7 cellular contexts compared by ENCODE assay signal in genomic region chr3:139935866-139936817, GRCh38. TPM values are rescaled to one million over a fixed set of nuclear protein-coding genes. Genes with fewer than 3 reads are reported as not detected.
DNase-seq lines count a peak whose midpoint lies in the region; ATAC-seq and TF ChIP-seq lines count a peak whose summit lies in the region.

No MANE protein-coding gene starts in this region.

- H2AFZ ChIP-seq in GM23338, result no peak overlapping the region; the same call in 1 of the 2 replicates

- H3K9me3 ChIP-seq in SJCRH30 (replicated peaks), result no peaks in the 10 kb centered on the region

- no peaks in the 10 kb centered on the region for H3K9me2 ChIP-seq in GM23338 (ENCODE audit: insufficient read depth)

- H3K27me3 ChIP-seq in GM23338 (ENCODE audit: insufficient read depth) (peaks cover 37% of the 10 kb centered on the region), SJCRH30 (peaks cover 3% of the 10 kb centered on the region; the same call in 1 of the 2 replicates)

- H3K79me2 ChIP-seq in GM23338 (replicated peaks; ENCODE audit: insufficient read depth), result no peaks in the 10 kb centered on the region

- DNase-seq in GM23338 (ENCODE audit: low spot score) (peak; percentile 71), SJCRH30 (peak; percentile 53 to 62), RKO (ENCODE audit: low spot score) (no peak)

- ATAC-seq in GM23338 (peak; percentile 25), HG02870 (IDR thresholded peaks at IDR 0.05; ENCODE audit: unreplicated experiment) (no peak), HG02588 (IDR thresholded peaks at IDR 0.05; ENCODE audit: unreplicated experiment) (no peak)

- TF ChIP-seq CTCF in GM23338 (conservative IDR thresholded peaks at IDR 0.05; ENCODE audit: low read depth in 2 of 2), result no peak

- H3K27ac Mint-ChIP-seq in GM23338, result no peak overlapping the region

- no peaks in the 10 kb centered on the region for H3K9me3 Mint-ChIP-seq in GM23338

- H3K27ac ChIP-seq in GM23338 (ENCODE audit: low read depth) (no peak overlapping the region), SJCRH30 (peak overlapping the region; percentile 1; the same call in 1 of the 2 replicates), skin epidermis (no peak overlapping the region)

- H3K36me3 ChIP-seq in GM23338 (ENCODE audit: insufficient read depth), result no peaks in the 10 kb centered on the region
- no peaks in the 10 kb centered on the region for H3K36me3 ChIP-seq in SJCRH30

- peaks cover 7% of the 10 kb centered on the region; the same call in 2 of the 3 replicates for H3K4me1 Mint-ChIP-seq in GM23338

- peaks cover 32% of the 10 kb centered on the region for H3K27me3 Mint-ChIP-seq in GM23338 (ENCODE audit: insufficient read depth, low read depth, poor library complexity)

- no peaks in the 10 kb centered on the region for H4K20me1 ChIP-seq in GM23338 (replicated peaks; ENCODE audit: insufficient read depth)

- no peaks in the 10 kb centered on the region; the same call in 1 of the 2 replicates for H3K4me1 ChIP-seq in GM23338 (ENCODE audit: insufficient read depth)
- H3K4me1 ChIP-seq in SJCRH30, result peaks cover 7% of the 10 kb centered on the region; the same call in 1 of the 2 replicates

- no peaks in the 10 kb centered on the region for H3K36me3 Mint-ChIP-seq in GM23338 (ENCODE audit: low read depth)

- peak overlapping the region; percentile 73 for H3K4me3 Mint-ChIP-seq in GM23338

- H3F3A ChIP-seq in GM23338 (replicated peaks; ENCODE audit: low read depth), result no peaks in the 10 kb centered on the region

- H3K4me3 ChIP-seq in GM23338 (peak overlapping the region; percentile 83), SJCRH30 (peak overlapping the region; percentile 62), iPS-11a (ENCODE audit: low read depth, low read length) (peak overlapping the region; percentile 50), skin epidermis (peak overlapping the region in 5 of 7 experiments; percentile 8 to 43 (median 35))

- H3K4me2 ChIP-seq in GM23338, result peak overlapping the region; percentile 98

TF ChIP-seq in GM23338, 12 proteins besides CTCF, POLR2A, EP300 and RAD21:
- TF ChIP-seq CREB1 (CRISPR knock-in tag; IDR thresholded peaks at IDR 0.05; ENCODE audit: low read depth) (no peak), JUNB (IDR thresholded peaks at IDR 0.05; ENCODE audit: unreplicated experiment) (no peak), POLR2AphosphoS5 (IDR thresholded peaks at IDR 0.05; ENCODE audit: low read depth) (no peak), ETS1 (IDR thresholded peaks at IDR 0.05) (no peak), REST (IDR thresholded peaks at IDR 0.05; ENCODE audit: unreplicated experiment) (no peak), EZH2 (IDR thresholded peaks at IDR 0.05; ENCODE audit: low read depth, unreplicated experiment) (no peak), STAT1 (IDR thresholded peaks at IDR 0.05; ENCODE audit: unreplicated experiment) (no peak)

RNA-seq across cellular contexts. Expression of gene CLSTN2, which starts 1.2 kb away (rescaled TPM):
- total RNA-seq in GM23338 (2014; rRNA removed; shearing (Covaris generic)), result 0.83 and 0.89 TPM in 2 replicates
- polyA plus RNA-seq in GM23338 (2016; fragmentation: Nextera tagmentation; extraction: Ambion mirVana), result 0.10 and 0.11 TPM in 2 replicates
- total RNA-seq in SJCRH30 (2014; rRNA removed; shearing (Covaris generic)), result 9.5 and 10.0 TPM in 2 replicates
